In the genomic region with DNA sequence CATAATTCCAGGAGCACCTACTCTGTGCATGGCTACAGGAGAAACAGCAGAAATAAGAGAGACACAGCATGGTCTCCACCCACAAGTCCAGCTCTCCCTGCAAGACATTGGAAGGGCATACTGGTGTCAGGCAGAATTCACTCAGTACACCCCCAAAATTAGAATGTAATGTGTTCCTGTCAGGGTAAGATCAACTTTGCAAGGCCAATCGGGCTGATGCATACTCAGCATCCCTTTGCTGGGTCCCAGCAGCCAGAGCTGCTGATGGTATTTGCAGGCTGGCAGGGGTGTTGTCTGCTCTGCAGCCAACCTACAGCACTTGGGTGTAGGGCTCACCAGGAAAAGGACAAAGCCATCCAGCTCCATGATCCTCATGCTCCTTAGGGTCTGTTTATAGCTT, we compare ENCODE assay signal across 6 cellular contexts.
"Had no signal": no experiment of that assay in that cellular context is flagged by ENCODE, and none has a peak within 500 bp of the region (broad histone marks: within the 10 kb centered on the region; RNA-seq: fewer than 3 reads in every experiment).

No MANE protein-coding gene starts in this region.

- FAIRE-seq: G401.6, GM12878, GM18507, GM19239 had no signal

- ATAC-seq: GM12878 had no signal

- H3K4me3 ChIP-seq: GM12878 had no signal

- DNase-seq: GDM1, GF-D8 had no signal
